Comparison of ENCODE assay signal across 1 cellular context in the genomic region with DNA sequence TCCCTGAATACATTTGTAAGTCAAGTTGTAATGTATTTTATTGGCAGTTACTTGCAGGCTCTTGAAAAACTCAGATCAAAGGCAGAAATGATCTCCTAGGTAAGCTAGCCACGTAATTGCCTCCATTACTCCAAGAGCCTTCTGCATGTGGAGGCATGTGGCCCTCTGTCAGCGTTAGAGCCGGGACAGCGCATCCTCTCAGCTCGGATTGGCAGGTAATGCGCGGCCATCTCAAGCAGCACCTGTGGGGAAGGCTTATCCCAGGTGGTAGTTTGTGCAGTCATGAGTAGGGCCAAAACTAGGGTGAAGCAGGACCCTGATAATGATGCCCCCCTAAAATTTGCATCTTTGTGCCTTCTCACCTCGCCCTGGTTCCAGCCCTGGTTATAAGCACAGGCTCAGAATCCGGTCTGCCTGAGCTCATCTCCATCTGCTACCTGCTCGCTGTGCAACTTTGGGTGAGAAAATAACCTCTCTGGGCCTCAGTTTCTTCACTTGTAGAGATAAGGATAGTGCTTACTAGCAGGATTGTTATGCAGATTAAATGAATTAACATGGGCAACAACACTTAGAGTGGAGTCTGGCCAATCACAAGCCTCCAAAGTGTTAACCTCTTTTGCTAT.
TF ChIP-seq lines count a peak whose summit lies in the region.

No MANE protein-coding gene starts in this region.

TF ChIP-seq in H1, 55 proteins besides CTCF, POLR2A, EP300 and RAD21:
- TF ChIP-seq KDM1A (IDR thresholded peaks at IDR 0.05; ENCODE audit: borderline replicate concordance, low read length) = peak; percentile 94
- TF ChIP-seq POU5F1 (IDR thresholded peaks at IDR 0.05; ENCODE audit: low read depth, low read length) = 0 out of 2 replicates have a peak, but pooled peaks have one; percentile 3
- no peak for TF ChIP-seq CHD1 (IDR thresholded peaks at IDR 0.05; ENCODE audit: low read depth, low read length)
- TF ChIP-seq SP2 (IDR thresholded peaks at IDR 0.05; ENCODE audit: low read length) = no peak
